In the genomic region with DNA sequence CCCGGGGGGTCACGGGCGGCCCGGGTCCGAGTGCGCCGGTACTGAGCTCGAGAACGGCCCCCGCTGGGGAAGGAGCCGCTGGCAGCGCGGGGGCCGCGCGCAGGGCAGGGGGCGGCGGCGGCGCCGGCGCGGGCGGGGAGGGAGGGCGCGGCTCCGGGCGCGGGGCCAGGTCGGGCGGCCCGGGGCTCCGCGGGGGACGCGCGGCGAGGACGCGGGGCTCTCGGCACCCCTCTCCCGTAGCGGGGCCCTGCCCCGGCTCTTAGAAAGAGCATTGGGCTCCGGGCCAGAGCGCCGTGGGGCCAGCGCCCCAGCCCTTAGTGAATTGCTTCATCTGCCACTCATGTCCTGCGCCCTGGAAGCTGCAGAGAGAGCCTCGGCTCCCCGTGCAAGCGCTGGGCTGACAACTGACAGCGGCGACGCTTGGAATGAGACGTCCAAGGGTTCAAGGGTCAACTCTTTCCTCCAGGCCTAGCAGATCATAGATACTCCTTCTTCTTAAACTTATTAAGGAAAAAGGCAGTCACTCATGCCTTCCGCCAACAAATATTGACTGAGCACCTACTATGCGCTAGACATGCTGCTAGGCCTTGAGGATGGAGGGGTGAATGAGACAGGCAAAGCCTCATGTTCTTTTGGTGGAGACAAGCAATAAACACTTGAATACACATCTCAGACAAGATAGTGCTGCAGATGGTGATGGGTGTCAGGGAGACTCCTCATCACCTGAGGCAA, we compare ENCODE assay signal across 8 cellular contexts.
A peak's percentile ranks its signal among the peaks of the same experiment; 100 is the strongest.
DNase-seq lines count a peak whose midpoint lies in the region; ATAC-seq, FAIRE-seq and TF ChIP-seq lines count a peak whose summit lies in the region.

No MANE protein-coding gene starts in this region.

- H3K4me3 ChIP-seq in bronchial epithelial cell (ENCODE audit: low read depth, low read length) = peak overlapping the region; percentile 27
- peak overlapping the region; percentile 61 for H3K4me3 ChIP-seq in skeletal muscle satellite cell (ENCODE audit: low read length)

- ATAC-seq in HG03354 (IDR thresholded peaks at IDR 0.05; ENCODE audit: poor library complexity, severe bottlenecking, unreplicated experiment) = no peak

- no peak for TF ChIP-seq CTCF in bronchial epithelial cell (IDR thresholded peaks at IDR 0.05; ENCODE audit: insufficient read depth, low read length, severe bottlenecking)

- H3K27me3 ChIP-seq in bronchial epithelial cell (ENCODE audit: control insufficient read depth, insufficient read depth, low read length) (no peaks in the 10 kb centered on the region), skeletal muscle satellite cell (ENCODE audit: control insufficient read depth, insufficient read depth, low read length) (no peaks in the 10 kb centered on the region)

- DNase-seq in DMS 273 (lab: John Stamatoyannopoulos, UW; ENCODE audit: unreplicated experiment) (peak; percentile 39), DMS 273 treated with DMSO at 0.1 percent for 48 hours (lab: John Stamatoyannopoulos, UW) (no peak), MV-4-11 (lab: John Stamatoyannopoulos, UW) (peak; percentile 38), bronchial epithelial cell (ENCODE audit: low read depth) (peak; percentile 25), islet precursor cell (peak; percentile 83), cortex of kidney (lab: John Stamatoyannopoulos, UW) (no peak)

- peaks cover 46% of the 10 kb centered on the region for H3K4me1 ChIP-seq in skeletal muscle satellite cell (ENCODE audit: control insufficient read depth, insufficient read depth, low read length)

- no peak for FAIRE-seq in bronchial epithelial cell (lab: Jason Lieb, UNC)

- H3K9ac ChIP-seq in skeletal muscle satellite cell (ENCODE audit: low read depth, low read length) = peak overlapping the region; percentile 87

- peak overlapping the region; percentile 80 for H3K4me2 ChIP-seq in skeletal muscle satellite cell (ENCODE audit: low read length)

- H3K36me3 ChIP-seq in bronchial epithelial cell (ENCODE audit: control insufficient read depth, insufficient read depth, low read length) = no peaks in the 10 kb centered on the region
- peaks cover 7% of the 10 kb centered on the region for H3K36me3 ChIP-seq in skeletal muscle satellite cell (ENCODE audit: insufficient read depth, low read length)

- no peaks in the 10 kb centered on the region for H3K9me3 ChIP-seq in skeletal muscle satellite cell (replicated peaks; ENCODE audit: low read length)

Comparison
In these comparisons a context has a peak if more than half of its experiments do, and no peak if none do; other contexts are left out.
1. DNase-seq: peak in DMS 273 (single experiment), MV-4-11 (single experiment), bronchial epithelial cell (single experiment) and islet precursor cell (single experiment); none in DMS 273 treated with DMSO at 0.1 percent for 48 hours (single experiment) and cortex of kidney (single experiment).